ENCODE assay signal across 33 cellular contexts in the genomic region with DNA sequence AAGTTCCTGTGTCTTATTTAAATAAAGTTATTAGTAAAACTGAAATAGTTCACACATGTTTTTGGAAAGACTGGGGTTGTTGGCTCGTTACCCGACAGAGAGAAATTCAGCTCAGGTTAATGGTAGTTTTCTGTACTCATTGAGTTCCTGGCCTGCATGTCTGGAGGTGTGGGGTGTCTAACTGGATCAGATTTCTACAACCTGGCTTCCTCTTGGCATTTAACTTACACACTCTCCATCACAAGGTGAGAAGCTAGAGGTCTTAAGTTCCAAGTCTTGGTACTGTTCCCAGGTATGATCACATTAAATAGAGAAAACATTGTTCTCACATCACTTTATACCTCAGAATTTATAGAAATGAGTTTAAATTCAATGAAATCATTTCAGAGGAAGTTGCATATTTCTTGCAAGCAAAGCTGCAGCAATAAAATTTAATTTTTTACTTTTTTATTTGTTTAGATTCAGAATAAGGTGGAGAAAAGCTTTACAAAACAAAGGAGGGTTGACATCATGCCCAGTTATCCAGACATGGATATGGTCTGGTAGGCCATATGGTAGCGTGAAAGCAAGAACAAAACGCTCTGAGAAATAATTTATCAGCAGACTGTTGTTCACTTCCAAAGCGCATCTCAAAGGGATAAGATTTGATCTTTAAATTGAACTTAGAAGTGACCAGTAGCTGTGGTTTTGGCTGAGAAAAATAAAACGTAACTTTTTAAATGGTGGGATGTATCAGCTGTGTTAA.
"Had no signal": no experiment of that assay in that cellular context is flagged by ENCODE, and none has a peak within 500 bp of the region (broad histone marks: within the 10 kb centered on the region; RNA-seq: fewer than 3 reads in every experiment).

No MANE protein-coding gene starts in this region.

- H3K4me3 ChIP-seq: ascending aorta, breast epithelium, cardiac muscle cell, esophagus squamous epithelium, gastroesophageal sphincter, heart right ventricle, hepatocyte had no signal

- H3K27ac Mint-ChIP-seq: activated CD4-positive, alpha-beta T cell treated with anti-CD3 and anti-CD28 coated beads for 36 hours; activated CD4-positive, alpha-beta T cell treated with anti-CD3 and anti-CD28 coated beads, Interleukin-2, amount 10 ng/mL, durations not matched to agents 7 days and 5 days; activated CD8-positive, alpha-beta T cell treated with anti-CD3 and anti-CD28 coated beads for 36 hours; activated naive CD4-positive, alpha-beta T cell treated with anti-CD3 and anti-CD28 coated beads for 36 hours; activated naive CD4-positive, alpha-beta T cell treated with anti-CD3 and anti-CD28 coated beads, Interleukin-2, amount 50 U/mL, for 24 hours; activated naive CD8-positive, alpha-beta T cell treated with anti-CD3 and anti-CD28 coated beads for 36 hours; activated T-helper 1 cell treated with anti-CD3 and anti-CD28 coated beads, Interleukin-12 subunit alpha, Interleukin-12 subunit beta, Interleukin-2, Interleukin-4 antibody, amounts not matched to agents 30 ng/mL and 10 ng/mL and 1 ng/mL, durations not matched to agents 14 hours and 24 hours and 36 hours; activated T-helper 2 cell treated with anti-CD3 and anti-CD28 coated beads, Interferon-gamma antibody, Interleukin-2, Interleukin-4, amounts not matched to agents 10 μg/mL and 5 μg/mL and 100 μg/mL, durations not matched to agents 14 hours and 24 hours and 36 hours had no signal

- H3K4me3 Mint-ChIP-seq: activated CD4-positive, alpha-beta T cell treated with anti-CD3 and anti-CD28 coated beads for 36 hours; activated CD4-positive, alpha-beta T cell treated with anti-CD3 and anti-CD28 coated beads, Interleukin-2, amount 10 ng/mL, durations not matched to agents 7 days and 5 days; activated CD8-positive, alpha-beta T cell treated with anti-CD3 and anti-CD28 coated beads for 36 hours; activated naive CD4-positive, alpha-beta T cell treated with anti-CD3 and anti-CD28 coated beads for 36 hours; activated naive CD4-positive, alpha-beta T cell treated with anti-CD3 and anti-CD28 coated beads, Interleukin-2, amount 50 U/mL, for 24 hours; activated naive CD8-positive, alpha-beta T cell treated with anti-CD3 and anti-CD28 coated beads for 36 hours; activated T-helper 1 cell treated with anti-CD3 and anti-CD28 coated beads, Interleukin-12 subunit alpha, Interleukin-12 subunit beta, Interleukin-2, Interleukin-4 antibody, amounts not matched to agents 30 ng/mL and 10 ng/mL and 1 ng/mL, durations not matched to agents 14 hours and 24 hours and 36 hours; brain had no signal

- H3K9me3 Mint-ChIP-seq: activated CD4-positive, alpha-beta T cell treated with anti-CD3 and anti-CD28 coated beads, Interleukin-2, amount 10 ng/mL, durations not matched to agents 7 days and 5 days; activated CD8-positive, alpha-beta T cell treated with anti-CD3 and anti-CD28 coated beads for 36 hours; activated naive CD4-positive, alpha-beta T cell treated with anti-CD3 and anti-CD28 coated beads for 36 hours; activated naive CD4-positive, alpha-beta T cell treated with anti-CD3 and anti-CD28 coated beads, Interleukin-2, amount 50 U/mL, for 24 hours; activated naive CD8-positive, alpha-beta T cell treated with anti-CD3 and anti-CD28 coated beads for 36 hours; activated T-helper 1 cell treated with anti-CD3 and anti-CD28 coated beads, Interleukin-12 subunit alpha, Interleukin-12 subunit beta, Interleukin-2, Interleukin-4 antibody, amounts not matched to agents 30 ng/mL and 10 ng/mL and 1 ng/mL, durations not matched to agents 14 hours and 24 hours and 36 hours; activated T-helper 2 cell treated with anti-CD3 and anti-CD28 coated beads, Interferon-gamma antibody, Interleukin-2, Interleukin-4, amounts not matched to agents 10 μg/mL and 5 μg/mL and 100 μg/mL, durations not matched to agents 14 hours and 24 hours and 36 hours had no signal

- H3K4me2 ChIP-seq: hepatocyte had no signal

- H3K27ac ChIP-seq: ascending aorta, breast epithelium, cardiac muscle cell, epithelial cell of prostate, esophagus squamous epithelium, gastroesophageal sphincter, heart right ventricle, hepatocyte had no signal

- H3K79me2 ChIP-seq: hepatocyte had no signal

- H3K9me3 ChIP-seq: ascending aorta, breast epithelium, esophagus squamous epithelium, gastroesophageal sphincter, heart right ventricle had no signal

- H3K4me1 ChIP-seq: ascending aorta, breast epithelium, esophagus squamous epithelium, gastroesophageal sphincter, heart right ventricle had no signal

- H2AFZ ChIP-seq: hepatocyte had no signal

- H3K27me3 ChIP-seq: ascending aorta, breast epithelium, cardiac muscle cell, esophagus squamous epithelium, gastroesophageal sphincter, heart right ventricle, hepatocyte had no signal

- ATAC-seq: activated CD4-positive, alpha-beta T cell treated with anti-CD3 and anti-CD28 coated beads for 36 hours; activated CD8-positive, alpha-beta T cell treated with anti-CD3 and anti-CD28 coated beads for 36 hours; gastroesophageal sphincter; heart right ventricle had no signal

- H3K36me3 ChIP-seq: breast epithelium, cardiac muscle cell had no signal

- DNase-seq: activated CD4-positive, alpha-beta T cell treated with anti-CD3 and anti-CD28 coated beads for 36 hours; activated CD4-positive, alpha-beta T cell treated with anti-CD3 and anti-CD28 coated beads, Interleukin-2, amount 10 ng/mL, durations not matched to agents 7 days and 5 days; activated CD4-positive, alpha-beta T cell treated with anti-CD3 and anti-CD28 coated beads, Interleukin-2, amount 50 U/mL, for 48 hours; activated CD4-positive, CD25-positive, alpha-beta regulatory T cell; activated CD4-positive, CD25-positive, alpha-beta regulatory T cell treated with anti-CD3 and anti-CD28 coated beads, Interleukin-2, amount 50 U/mL, for 72 hours; activated CD8-positive, alpha-beta memory T cell treated with anti-CD3 and anti-CD28 coated beads for 24 hours; activated CD8-positive, alpha-beta T cell treated with anti-CD3 and anti-CD28 coated beads for 36 hours; activated effector memory CD4-positive, alpha-beta T cell treated with anti-CD3 and anti-CD28 coated beads, Interleukin-2, amount 50 U/mL, for 16 hours; activated naive CD4-positive, alpha-beta T cell treated with anti-CD3 and anti-CD28 coated beads for 36 hours; activated naive CD8-positive, alpha-beta T cell treated with anti-CD3 and anti-CD28 coated beads for 36 hours; activated T-cell treated with anti-CD3 and anti-CD28 coated beads, Interleukin-2, amount 50 U/mL, for 1 hour; activated T-cell treated with anti-CD3 and anti-CD28 coated beads, Interleukin-2, amount 50 U/mL, for 48 hours; central memory CD4-positive, alpha-beta T cell; cortex of kidney; dermis blood vessel endothelial cell; effector CD4-positive, alpha-beta T cell; esophagus squamous epithelium; foreskin melanocyte; heart right ventricle; T-helper 2 cell had no signal

- H3K4me1 Mint-ChIP-seq: activated naive CD4-positive, alpha-beta T cell treated with anti-CD3 and anti-CD28 coated beads, Interleukin-2, amount 50 U/mL, for 24 hours had no signal

- FAIRE-seq: colon, endometrium, endothelial cell of umbilical vein had no signal

- H3K27me3 Mint-ChIP-seq: activated CD4-positive, alpha-beta T cell treated with anti-CD3 and anti-CD28 coated beads for 36 hours; activated CD4-positive, alpha-beta T cell treated with anti-CD3 and anti-CD28 coated beads, Interleukin-2, amount 10 ng/mL, durations not matched to agents 7 days and 5 days; activated CD8-positive, alpha-beta T cell treated with anti-CD3 and anti-CD28 coated beads for 36 hours; activated naive CD4-positive, alpha-beta T cell treated with anti-CD3 and anti-CD28 coated beads, Interleukin-2, amount 50 U/mL, for 24 hours; activated naive CD8-positive, alpha-beta T cell treated with anti-CD3 and anti-CD28 coated beads for 36 hours; brain had no signal
